Comparison of ENCODE assay signal across 24 cellular contexts in the genomic region with DNA sequence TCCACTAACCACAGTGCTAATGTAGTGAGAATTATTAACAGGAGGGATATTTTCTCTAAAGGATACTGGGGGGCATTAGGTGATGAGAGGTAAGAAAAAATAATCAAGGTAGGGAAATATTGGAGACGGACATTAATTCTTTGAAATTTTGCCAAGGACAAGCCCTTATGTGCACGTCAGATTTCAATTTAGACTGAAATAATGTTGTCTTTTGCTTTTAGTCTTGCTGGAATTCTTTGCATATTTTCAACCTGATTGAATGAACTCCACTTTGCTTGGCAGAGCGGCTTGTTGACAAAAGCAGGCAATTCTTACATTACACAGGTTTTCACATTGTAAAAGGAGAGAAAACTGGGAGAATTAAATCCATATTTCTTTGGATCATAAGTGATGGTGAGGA. TPM values are rescaled to one million over a fixed set of nuclear protein-coding genes. Genes with fewer than 3 reads are reported as not detected.
DNase-seq lines count a peak whose midpoint lies in the region; ATAC-seq and TF ChIP-seq lines count a peak whose summit lies in the region.
"Had no signal": no experiment of that assay in that cellular context is flagged by ENCODE, and none has a peak within 500 bp of the region (broad histone marks: within the 10 kb centered on the region; RNA-seq: fewer than 3 reads in every experiment).

No MANE protein-coding gene starts in this region.

- H3K36me3 ChIP-seq in SK-N-SH (replicated peaks in 1 of 2; ENCODE audit: control insufficient read depth in 1 of 2, insufficient read depth in 2 of 2, low read length in 1 of 2) (no peaks in the 10 kb centered on the region), fibroblast of lung (ENCODE audit: control insufficient read depth, insufficient read depth, low read length) (no peaks in the 10 kb centered on the region)
- H3K36me3 ChIP-seq: gastroesophageal sphincter, Peyer's patch, uterus had no signal

- H4K20me1 ChIP-seq in SK-N-SH (ENCODE audit: insufficient read depth) (no peaks in the 10 kb centered on the region), fibroblast of lung (ENCODE audit: control insufficient read depth, extremely low read depth, insufficient read depth, low read length) (no peaks in the 10 kb centered on the region)

- H3K4me1 ChIP-seq in SK-N-SH (ENCODE audit: control insufficient read depth in 1 of 2, insufficient read depth in 2 of 2, low read depth in 1 of 2, low read length in 1 of 2) = no peaks in the 10 kb centered on the region
- H3K4me1 ChIP-seq in fibroblast of lung (ENCODE audit: control insufficient read depth, extremely low read depth, insufficient read depth, low read length) = no peaks in the 10 kb centered on the region
- H3K4me1 ChIP-seq: gastroesophageal sphincter, uterus had no signal

- no peak for TF ChIP-seq EP300 in SK-N-SH (IDR thresholded peaks at IDR 0.05; ENCODE audit: borderline replicate concordance in 1 of 2, low read depth in 1 of 2, low read length in 1 of 2)

- no peak overlapping the region for H3K4me3 Mint-ChIP-seq in osteocyte (ENCODE audit: unreplicated experiment)
- H3K4me3 Mint-ChIP-seq: effector memory CD8-positive, alpha-beta T cell; natural killer cell treated with Interleukin-12 subunit alpha and Interleukin-12 subunit beta and Interleukin-15 and Interleukin-18, amount 100 ng/mL, for 72 hours; stimulated activated naive CD8-positive, alpha-beta T cell treated with anti-CD3 and anti-CD28 coated beads, Interleukin-15, amount 100 ng/mL, for 72 hours had no signal

- no peaks in the 10 kb centered on the region for H3K36me3 Mint-ChIP-seq in osteocyte (ENCODE audit: unreplicated experiment)
- H3K36me3 Mint-ChIP-seq: natural killer cell treated with Interleukin-12 subunit alpha and Interleukin-12 subunit beta and Interleukin-15 and Interleukin-18, amount 100 ng/mL, for 72 hours had no signal

- H3K4me2 ChIP-seq in SK-N-SH (no peak overlapping the region), fibroblast of lung (ENCODE audit: extremely low read depth, insufficient read depth, low read length) (no peak overlapping the region)
- H3K4me2 ChIP-seq: KMS-11 had no signal

- H2AFZ ChIP-seq in SK-N-SH (ENCODE audit: low read depth) = no peak overlapping the region
- no peak overlapping the region for H2AFZ ChIP-seq in fibroblast of lung (ENCODE audit: low read length)

- 54% methylated on average over 3 of the region's 3 CpGs for WGBS in SK-N-SH (ENCODE audit: low lambda C conversion rate)

- H3K4me3 ChIP-seq in AG10803 (ENCODE audit: low read length) (no peak overlapping the region), SK-N-SH (ENCODE audit: low read depth in 2 of 2, low read length in 1 of 2) (no peak overlapping the region), fibroblast of lung (replicated peaks in 1 of 4; ENCODE audit: control extremely low read depth in 1 of 4, insufficient read depth in 1 of 4, low read depth in 3 of 4, low read length in 4 of 4) (no peak overlapping the region)
- H3K4me3 ChIP-seq: gastroesophageal sphincter, Peyer's patch, uterus had no signal

- H3K9me2 ChIP-seq in SK-N-SH = no peaks in the 10 kb centered on the region

- no peak for TF ChIP-seq RAD21 in SK-N-SH (IDR thresholded peaks at IDR 0.05; ENCODE audit: low read length)

- peaks cover under 1% of the 10 kb centered on the region for H3F3A ChIP-seq in SK-N-SH (replicated peaks; ENCODE audit: insufficient read depth)

- H3K27ac ChIP-seq in SK-N-SH (ENCODE audit: low read depth in 2 of 2, low read length in 1 of 2) (no peak overlapping the region; a peak in 1 of 4 replicates), fibroblast of lung (ENCODE audit: insufficient read depth, low read length) (no peak overlapping the region)
- H3K27ac ChIP-seq: gastroesophageal sphincter, KMS-11, Peyer's patch, uterus had no signal

- TF ChIP-seq CTCF in AG10803 (conservative IDR thresholded peaks at IDR 0.05; ENCODE audit: low read length) (no peak), SK-N-SH (IDR thresholded peaks at IDR 0.05) (no peak), fibroblast of lung (conservative IDR thresholded peaks at IDR 0.05 in 1 of 2, IDR thresholded peaks at IDR 0.05 in 1 of 2; ENCODE audit: low read depth in 1 of 2, low read length in 2 of 2) (no peak), osteocyte (IDR thresholded peaks at IDR 0.05) (no peak)

- peaks cover 4% of the 10 kb centered on the region for H3K9me3 Mint-ChIP-seq in osteocyte (ENCODE audit: unreplicated experiment)
- H3K9me3 Mint-ChIP-seq: natural killer cell treated with Interleukin-12 subunit alpha and Interleukin-12 subunit beta and Interleukin-15 and Interleukin-18, amount 100 ng/mL, for 72 hours had no signal

- peaks cover 27% of the 10 kb centered on the region for H3K4me1 Mint-ChIP-seq in osteocyte (ENCODE audit: unreplicated experiment)

- DNase-seq in AG10803 (ENCODE audit: low read depth) = peak; percentile 63
- no peak for DNase-seq in SK-N-SH
- DNase-seq in fibroblast of lung (ENCODE audit: low read depth in 2 of 2) = peak; percentile 15 to 79
- DNase-seq in osteocyte (ENCODE audit: extremely low spot score, unreplicated experiment) = no peak
- DNase-seq in effector CD4-positive, alpha-beta T cell = no peak
- DNase-seq in cerebellar nuclear complex (lab: John Stamatoyannopoulos, UW) = no peak
- no peak for DNase-seq in left colon
- DNase-seq in hypothalamus (lab: John Stamatoyannopoulos, UW) = no peak
- DNase-seq: activated naive CD4-positive, alpha-beta T cell treated with anti-CD3 and anti-CD28 coated beads, Interleukin-2, amount 50 U/mL, for 16 hours; activated T-cell treated with anti-CD3 and anti-CD28 coated beads, Interleukin-2, amount 50 U/mL, for 1 hour; effector memory CD8-positive, alpha-beta T cell; NCI-H1105; NCI-H748 treated with DMSO at 0.1 percent for 48 hours; Peyer's patch; stimulated activated naive CD8-positive, alpha-beta T cell treated with anti-CD3 and anti-CD28 coated beads, Interleukin-15, amount 100 ng/mL, for 72 hours; SW 1271; uterus had no signal

- H3K9me3 ChIP-seq in SK-N-SH (no peaks in the 10 kb centered on the region), fibroblast of lung (ENCODE audit: control insufficient read depth, insufficient read depth, low read depth, low read length) (no peaks in the 10 kb centered on the region)
- H3K9me3 ChIP-seq: gastroesophageal sphincter, Peyer's patch, uterus had no signal

- no peak overlapping the region for H3K9ac ChIP-seq in SK-N-SH
- no peak overlapping the region for H3K9ac ChIP-seq in fibroblast of lung (ENCODE audit: insufficient read depth, low read length)
- H3K9ac ChIP-seq: KMS-11 had no signal

- H3K27me3 Mint-ChIP-seq in osteocyte (ENCODE audit: unreplicated experiment) = peaks cover 4% of the 10 kb centered on the region
- H3K27me3 Mint-ChIP-seq: stimulated activated naive CD8-positive, alpha-beta T cell treated with anti-CD3 and anti-CD28 coated beads, Interleukin-15, amount 100 ng/mL, for 72 hours had no signal

- H3K27ac Mint-ChIP-seq in osteocyte (ENCODE audit: unreplicated experiment) = peak overlapping the region; percentile 68
- H3K27ac Mint-ChIP-seq: effector memory CD8-positive, alpha-beta T cell; natural killer cell treated with Interleukin-12 subunit alpha and Interleukin-12 subunit beta and Interleukin-15 and Interleukin-18, amount 100 ng/mL, for 72 hours had no signal

- CTCF ChIA-PET in SK-N-SH (lab: Yijun Ruan, JAX) = no interaction called here

- ATAC-seq in left colon = no peak
- ATAC-seq: effector memory CD8-positive, alpha-beta T cell; gastroesophageal sphincter; natural killer cell treated with Interleukin-12 subunit alpha and Interleukin-12 subunit beta and Interleukin-15 and Interleukin-18, amount 100 ng/mL, for 72 hours; stimulated activated naive CD8-positive, alpha-beta T cell treated with anti-CD3 and anti-CD28 coated beads, Interleukin-15, amount 100 ng/mL, for 72 hours had no signal

- intact Hi-C loops in left colon (cut with DNase I, micrococcal nuclease) = no loop called here

- H3K27me3 ChIP-seq in SK-N-SH (ENCODE audit: insufficient read depth) = no peaks in the 10 kb centered on the region
- no peaks in the 10 kb centered on the region for H3K27me3 ChIP-seq in fibroblast of lung (ENCODE audit: control insufficient read depth, insufficient read depth, low read length)
- H3K27me3 ChIP-seq: gastroesophageal sphincter, Peyer's patch, uterus had no signal

- H3K79me2 ChIP-seq in SK-N-SH (ENCODE audit: insufficient read depth) (no peaks in the 10 kb centered on the region), fibroblast of lung (ENCODE audit: control insufficient read depth, insufficient read depth, low read length) (no peaks in the 10 kb centered on the region)

- POLR2A ChIA-PET in SK-N-SH (lab: Yijun Ruan, JAX) = no interaction called here

TF ChIP-seq in SK-N-SH, 30 proteins besides CTCF, POLR2A, EP300 and RAD21:
- TF ChIP-seq TCF12 (IDR thresholded peaks at IDR 0.05) (peak; percentile 35; the same call in 1 of the 2 replicates), TEAD4 (IDR thresholded peaks at IDR 0.05; ENCODE audit: borderline replicate concordance, insufficient read depth) (peak; percentile 37; the same call in 1 of the 2 replicates), NFIC (IDR thresholded peaks at IDR 0.05; ENCODE audit: borderline replicate concordance) (0 out of 2 replicates have a peak, but pooled peaks have one; percentile 10), RXRA (IDR thresholded peaks at IDR 0.05; ENCODE audit: borderline replicate concordance, low read depth) (no peak)

RNA-seq across cellular contexts. Expression of a gene that starts 25.0 kb away (rescaled TPM):
- polyA plus RNA-seq in SK-N-SH (2012; rRNA removed) (5.4 and 8.7 TPM in 2 replicates), fibroblast of lung (1.5 and 3.7 TPM in 2 replicates)
- polyA plus RNA-seq in SK-N-SH (2012; cell fraction: cytosol; rRNA removed) = 5.7 TPM in 2 replicates
- polyA plus RNA-seq in SK-N-SH (2012; cell fraction: nucleus; rRNA removed) = 7.8 and 15.3 TPM in 2 replicates
- total RNA-seq in fibroblast of lung (1.8 TPM in 2 replicates), osteocyte (1.0 and 1.4 TPM in 2 replicates), left colon (10 to 100 TPM; 35.7 to 35.8 TPM)
- 0.65 and 2.3 TPM in 2 replicates for polyA plus RNA-seq in fibroblast of lung (2012)
- polyA minus RNA-seq in fibroblast of lung (ENCODE audit: low replicate concordance) = 0.85 and 1.7 TPM in 2 replicates

RNA-seq across cellular contexts. Expression of a gene that starts 26.6 kb away (rescaled TPM):
- 0.02 and 0.03 TPM in 2 replicates for polyA plus RNA-seq in SK-N-SH (2012; rRNA removed)
- 0.01 TPM in 2 replicates for polyA plus RNA-seq in SK-N-SH (2012; cell fraction: cytosol; rRNA removed)
- polyA plus RNA-seq in SK-N-SH (2012; cell fraction: nucleus; rRNA removed) = not detected in 2 replicates
- total RNA-seq in fibroblast of lung = not detected in 2 replicates
- polyA plus RNA-seq in fibroblast of lung = not detected in 2 replicates
- polyA plus RNA-seq in fibroblast of lung (2012) = not detected in 2 replicates
- not detected in 2 replicates for polyA minus RNA-seq in fibroblast of lung (ENCODE audit: low replicate concordance)
- total RNA-seq in osteocyte = not detected in 2 replicates
- under 1 TPM in 1 of 2 donors, not detected in 1; 0.11 TPM for total RNA-seq in left colon
- total RNA-seq: cardiac septum; gastroesophageal sphincter; lung microvascular endothelial cell; natural killer cell treated with Interleukin-12 subunit alpha and Interleukin-12 subunit beta and Interleukin-15 and Interleukin-18, amount 100 ng/mL, for 72 hours; Peyer's patch; pulmonary artery endothelial cell; uterus had no signal
- polyA plus RNA-seq: BJ had no signal

Comparison
In these comparisons a context has a peak if more than half of its experiments do, and no peak if none do; other contexts are left out.
1. DNase-seq: peak in AG10803 (single experiment) and fibroblast of lung (2 of 2); none in SK-N-SH (single experiment), osteocyte (single experiment), effector CD4-positive, alpha-beta T cell (single experiment), cerebellar nuclear complex (0 of 2), left colon (0 of 2) and hypothalamus (0 of 51).
2. RNA of a gene that starts 25.0 kb away (total RNA-seq): 35.7 to 35.8 TPM in left colon; 1.8 TPM in fibroblast of lung and 1.0 to 1.4 TPM in osteocyte; every median in the first group is over 10 times any median in the second.